18 cellular contexts compared by ENCODE assay signal in genomic region chr5:29218138-29218537, GRCh38.
DNase-seq lines count a peak whose midpoint lies in the region; ATAC-seq and TF ChIP-seq lines count a peak whose summit lies in the region.
"Had no signal": no experiment of that assay in that cellular context is flagged by ENCODE, and none has a peak within 500 bp of the region (broad histone marks: within the 10 kb centered on the region; RNA-seq: fewer than 3 reads in every experiment).

No MANE protein-coding gene starts in this region.

- no peak overlapping the region for H2AFZ ChIP-seq in GM23338

- H3K36me3 Mint-ChIP-seq in GM23338 (ENCODE audit: low read depth), result no peaks in the 10 kb centered on the region
- H3K36me3 Mint-ChIP-seq in endodermal cell (ENCODE audit: low read depth), result no peaks in the 10 kb centered on the region
- H3K36me3 Mint-ChIP-seq in CD8-positive, alpha-beta memory T cell, result no peaks in the 10 kb centered on the region

- H3K9ac ChIP-seq in endodermal cell (ENCODE audit: extremely low read depth, low read length, poor library complexity, severe bottlenecking), result no peak overlapping the region

- H3K4me1 ChIP-seq in GM23338 (ENCODE audit: insufficient read depth) (peaks cover 10% of the 10 kb centered on the region), endodermal cell (ENCODE audit: control insufficient read depth, insufficient read depth, low read length) (no peaks in the 10 kb centered on the region)
- no peaks in the 10 kb centered on the region for H3K4me1 ChIP-seq in CD8-positive, alpha-beta memory T cell (ENCODE audit: insufficient read depth, low read length)
- H3K4me1 ChIP-seq: suprapubic skin had no signal

- no peaks in the 10 kb centered on the region for H3F3A ChIP-seq in GM23338 (replicated peaks; ENCODE audit: low read depth)

- no peak overlapping the region for H3K4me2 ChIP-seq in GM23338

- peaks cover 9% of the 10 kb centered on the region for H3K4me1 Mint-ChIP-seq in GM23338
- H3K4me1 Mint-ChIP-seq in endodermal cell, result peaks cover 6% of the 10 kb centered on the region
- no peaks in the 10 kb centered on the region for H3K4me1 Mint-ChIP-seq in CD8-positive, alpha-beta memory T cell

- peak; percentile 45 to 66 for TF ChIP-seq CTCF in GM23338 (conservative IDR thresholded peaks at IDR 0.05; ENCODE audit: low read depth in 2 of 2)
- TF ChIP-seq CTCF in endodermal cell (conservative IDR thresholded peaks at IDR 0.05), result peak; percentile 61

- H3K27me3 ChIP-seq in GM23338 (ENCODE audit: insufficient read depth) (no peaks in the 10 kb centered on the region), endodermal cell (ENCODE audit: control insufficient read depth, insufficient read depth, low read length, poor library complexity, severe bottlenecking) (no peaks in the 10 kb centered on the region)
- no peaks in the 10 kb centered on the region for H3K27me3 ChIP-seq in CD8-positive, alpha-beta memory T cell (ENCODE audit: insufficient read depth, low read length, poor library complexity, severe bottlenecking)
- H3K27me3 ChIP-seq: suprapubic skin had no signal

- CTCF ChIA-PET in CD8-positive, alpha-beta memory T cell (lab: Charles Lee), result no interaction called here

- ATAC-seq in GM23338 (peak; percentile 56; the same call in 2 of the 3 replicates), HG03342 (IDR thresholded peaks at IDR 0.05; ENCODE audit: unreplicated experiment) (no peak)
- ATAC-seq: activated CD4-positive, CD25-positive, alpha-beta regulatory T cell treated with anti-CD3 and anti-CD28 coated beads, Interleukin-2, amount 50 U/mL, for 24 hours had no signal

- no peaks in the 10 kb centered on the region for H3K9me3 ChIP-seq in endodermal cell (ENCODE audit: control insufficient read depth, low read length)
- no peaks in the 10 kb centered on the region for H3K9me3 ChIP-seq in CD8-positive, alpha-beta memory T cell (ENCODE audit: low read length)
- H3K9me3 ChIP-seq: suprapubic skin had no signal

- peak; percentile 17 for DNase-seq in ACHN
- peak; percentile 25 for DNase-seq in GM23338 (ENCODE audit: low spot score)
- peak; percentile 36 for DNase-seq in NOMO-1 treated with DMSO at 0.1 percent for 48 hours (lab: John Stamatoyannopoulos, UW; ENCODE audit: unreplicated experiment)
- no peak for DNase-seq in endodermal cell
- DNase-seq in foreskin melanocyte, result no peak
- DNase-seq in nucleus accumbens (lab: John Stamatoyannopoulos, UW), result no peak
- no peak for DNase-seq in CD8-positive, alpha-beta memory T cell
- DNase-seq: amniotic stem cell; central memory CD4-positive, alpha-beta T cell; DMS79; effector CD4-positive, alpha-beta T cell; NCI-H1048; occipital lobe; stimulated activated CD4-positive, alpha-beta T cell treated with anti-CD3 and anti-CD28 coated beads, Interleukin-4, amount 100 ng/mL, for 1 hour; T-helper 1 cell had no signal

- no peak overlapping the region for H3K27ac Mint-ChIP-seq in GM23338
- H3K27ac Mint-ChIP-seq in endodermal cell, result no peak overlapping the region
- no peak overlapping the region for H3K27ac Mint-ChIP-seq in CD8-positive, alpha-beta memory T cell

- H3K4me3 Mint-ChIP-seq in GM23338 (no peak overlapping the region), endodermal cell (no peak overlapping the region)
- H3K4me3 Mint-ChIP-seq in CD8-positive, alpha-beta memory T cell, result no peak overlapping the region

- H3K36me3 ChIP-seq in GM23338 (ENCODE audit: insufficient read depth), result no peaks in the 10 kb centered on the region
- no peaks in the 10 kb centered on the region for H3K36me3 ChIP-seq in endodermal cell (ENCODE audit: control insufficient read depth, insufficient read depth, low read length)
- H3K36me3 ChIP-seq in CD8-positive, alpha-beta memory T cell (ENCODE audit: insufficient read depth, low read length), result no peaks in the 10 kb centered on the region
- H3K36me3 ChIP-seq: suprapubic skin had no signal

- H3K79me2 ChIP-seq in GM23338 (replicated peaks; ENCODE audit: insufficient read depth), result no peaks in the 10 kb centered on the region

- H3K27ac ChIP-seq in GM23338 (ENCODE audit: low read depth) (no peak overlapping the region), endodermal cell (ENCODE audit: low read depth, low read length) (no peak overlapping the region)
- H3K27ac ChIP-seq in CD8-positive, alpha-beta memory T cell (ENCODE audit: low read depth, low read length), result no peak overlapping the region
- H3K27ac ChIP-seq: suprapubic skin had no signal

- H3K4me3 ChIP-seq in GM23338 (no peak overlapping the region), endodermal cell (ENCODE audit: low read length) (no peak overlapping the region)
- no peak overlapping the region for H3K4me3 ChIP-seq in CD8-positive, alpha-beta memory T cell (ENCODE audit: low read length)
- H3K4me3 ChIP-seq: suprapubic skin had no signal

- H3K27me3 Mint-ChIP-seq in GM23338 (ENCODE audit: insufficient read depth, low read depth, poor library complexity) (no peaks in the 10 kb centered on the region), endodermal cell (ENCODE audit: insufficient read depth) (peaks cover 2% of the 10 kb centered on the region)
- no peaks in the 10 kb centered on the region for H3K27me3 Mint-ChIP-seq in CD8-positive, alpha-beta memory T cell

- H3K9me3 Mint-ChIP-seq in GM23338 (no peaks in the 10 kb centered on the region), endodermal cell (no peaks in the 10 kb centered on the region)
- peaks cover 3 to 28% (median 12%) of the 10 kb centered on the region in 5 donors for H3K9me3 Mint-ChIP-seq in CD8-positive, alpha-beta memory T cell

- H3K9me2 ChIP-seq in GM23338 (ENCODE audit: insufficient read depth), result no peaks in the 10 kb centered on the region

- in situ Hi-C loops in ACHN (cut with HindIII; ENCODE audit: low pct_ligation_motif_present, low pct_unique_long_range_greater_than_20kb, low sequenced_read_pairs), result no loop called here

- POLR2A ChIA-PET in CD8-positive, alpha-beta memory T cell (lab: Charles Lee), result no interaction called here

- no peaks in the 10 kb centered on the region for H4K20me1 ChIP-seq in GM23338 (replicated peaks; ENCODE audit: insufficient read depth)

TF ChIP-seq in GM23338, 12 proteins besides CTCF, POLR2A, EP300 and RAD21 (continues in another document):
- TF ChIP-seq ZNF331 (CRISPR knock-in tag; IDR thresholded peaks at IDR 0.05; ENCODE audit: low read depth) (no peak), JUNB (IDR thresholded peaks at IDR 0.05; ENCODE audit: unreplicated experiment) (no peak), STAT1 (IDR thresholded peaks at IDR 0.05; ENCODE audit: unreplicated experiment) (no peak), ZNF462 (CRISPR knock-in tag; IDR thresholded peaks at IDR 0.05) (no peak), EZH2 (IDR thresholded peaks at IDR 0.05; ENCODE audit: low read depth, unreplicated experiment) (no peak), ZNF114 (CRISPR knock-in tag; IDR thresholded peaks at IDR 0.05) (no peak)

Comparison
In these comparisons a context has a peak if more than half of its experiments do, and no peak if none do; other contexts are left out.
1. DNase-seq: peak in ACHN (single experiment), GM23338 (single experiment) and NOMO-1 treated with DMSO at 0.1 percent for 48 hours (single experiment); none in endodermal cell (single experiment), foreskin melanocyte (single experiment), nucleus accumbens (0 of 56) and CD8-positive, alpha-beta memory T cell (0 of 5).